Comparison of ENCODE assay signal across 20 cellular contexts in the genomic region with DNA sequence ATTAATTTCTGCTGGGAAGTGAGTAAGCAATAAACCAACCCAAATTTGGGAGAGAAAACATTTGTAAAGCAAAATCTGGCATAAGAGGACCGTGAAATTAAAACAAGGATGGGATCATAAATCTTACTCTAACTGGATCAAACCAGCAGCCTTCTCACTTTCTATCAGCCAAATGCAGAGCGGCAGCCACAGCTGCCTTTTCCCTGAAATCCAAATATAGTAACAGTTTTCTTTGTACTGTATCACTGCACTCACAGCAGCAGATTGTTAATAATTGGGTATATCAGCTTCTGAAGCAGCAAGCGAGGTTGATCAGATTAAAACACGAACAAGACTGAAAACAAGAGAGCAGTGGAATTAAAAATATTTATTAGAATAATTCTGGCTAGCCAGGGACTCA.
DNase-seq lines count a peak whose midpoint lies in the region; ATAC-seq and TF ChIP-seq lines count a peak whose summit lies in the region.
"Had no signal": no experiment of that assay in that cellular context is flagged by ENCODE, and none has a peak within 500 bp of the region (broad histone marks: within the 10 kb centered on the region; RNA-seq: fewer than 3 reads in every experiment).

No MANE protein-coding gene starts in this region.

- TF ChIP-seq CTCF in gastrocnemius medialis (IDR thresholded peaks at IDR 0.05 in 4 of 5, conservative IDR thresholded peaks at IDR 0.05 in 1 of 5): no peak
- TF ChIP-seq CTCF in GM23338 (conservative IDR thresholded peaks at IDR 0.05; ENCODE audit: low read depth in 2 of 2): no peak

- no peak overlapping the region for H2BK15ac ChIP-seq in mesendoderm (replicated peaks; ENCODE audit: low read depth)

- no peak overlapping the region; the same call in 1 of the 2 replicates for H2AFZ ChIP-seq in GM23338

- TF ChIP-seq POLR2A in gastrocnemius medialis (IDR thresholded peaks at IDR 0.05): no peak

- H4K5ac ChIP-seq in mesendoderm (ENCODE audit: low read length): no peak overlapping the region

- DNase-seq in NCI-H1417 (lab: John Stamatoyannopoulos, UW) (peak; percentile 3 to 79 (median 67)), NCI-H82 treated with DMSO at 0.1 percent for 48 hours (lab: John Stamatoyannopoulos, UW; ENCODE audit: unreplicated experiment) (peak; percentile 59), left kidney (ENCODE audit: low read depth, low spot score) (peak; percentile 32), gastrocnemius medialis (no peak), islet precursor cell (no peak), mesendoderm (no peak), C1 segment of cervical spinal cord (lab: John Stamatoyannopoulos, UW) (no peak), GM23338 (ENCODE audit: low spot score) (no peak)
- DNase-seq: activated CD4-positive, alpha-beta memory T cell treated with anti-CD3 and anti-CD28 coated beads, Interleukin-2, amount 10 ng/mL, durations not matched to agents 7 days and 5 days; activated T-cell treated with anti-CD3 and anti-CD28 coated beads, Interleukin-2, amount 50 U/mL, for 48 hours; brain microvascular endothelial cell; cortex of kidney; H9; NCI-H2029 treated with DMSO at 0.1 percent for 48 hours; RPMI8226; stimulated activated CD4-positive, alpha-beta T cell treated with anti-CD3 and anti-CD28 coated beads, Interleukin-2, amount 100 ng/mL, for 24 hours had no signal

- no peak overlapping the region for H3K4me2 ChIP-seq in mesendoderm (ENCODE audit: low read length)
- H3K4me2 ChIP-seq in GM23338: no peak overlapping the region

- peaks cover 7% of the 10 kb centered on the region for H3K36me3 Mint-ChIP-seq in GM23338 (ENCODE audit: low read depth)
- H3K36me3 Mint-ChIP-seq: activated naive CD8-positive, alpha-beta T cell had no signal

- H3K27me3 Mint-ChIP-seq in GM23338 (ENCODE audit: insufficient read depth, low read depth, poor library complexity): no peaks in the 10 kb centered on the region
- H3K27me3 Mint-ChIP-seq: activated CD4-positive, alpha-beta memory T cell treated with anti-CD3 and anti-CD28 coated beads, Interleukin-2, amount 10 ng/mL, durations not matched to agents 7 days and 5 days; activated naive CD8-positive, alpha-beta T cell had no signal

- H2BK5ac ChIP-seq in mesendoderm (ENCODE audit: low read length): no peak overlapping the region

- no peak overlapping the region for H3K27ac Mint-ChIP-seq in GM23338
- H3K27ac Mint-ChIP-seq: activated CD4-positive, alpha-beta memory T cell treated with anti-CD3 and anti-CD28 coated beads, Interleukin-2, amount 10 ng/mL, durations not matched to agents 7 days and 5 days; activated naive CD8-positive, alpha-beta T cell; H9; WTC11 had no signal

- no peak overlapping the region for H3K18ac ChIP-seq in mesendoderm (ENCODE audit: low read length)

- H3K79me2 ChIP-seq in mesendoderm (ENCODE audit: control insufficient read depth, insufficient read depth, low read length) (no peaks in the 10 kb centered on the region), GM23338 (replicated peaks; ENCODE audit: insufficient read depth) (no peaks in the 10 kb centered on the region)

- H3K9me3 Mint-ChIP-seq in GM23338: peaks cover 8% of the 10 kb centered on the region; the same call in 2 of the 3 replicates

- no CpG with 5 or more reads among the region's 4 CpGs for WGBS in mesendoderm (ENCODE audit: extremely low coverage, insufficient coverage, low lambda C conversion rate)

- intact Hi-C loops in gastrocnemius medialis (cut with DNase I; ENCODE audit: low total_unique reads): no loop called here

- no peaks in the 10 kb centered on the region for H3K79me1 ChIP-seq in mesendoderm (ENCODE audit: low read length)

- H3K56ac ChIP-seq in mesendoderm (ENCODE audit: low read length): no peak overlapping the region

- no peak overlapping the region for H3K9ac ChIP-seq in mesendoderm (ENCODE audit: low read length)

- in situ Hi-C loops in gastrocnemius medialis (cut with MboI; ENCODE audit: low sequenced_read_pairs in 4 of 4): no loop called here

- no peaks in the 10 kb centered on the region for H3F3A ChIP-seq in GM23338 (replicated peaks; ENCODE audit: low read depth)

- H3K4ac ChIP-seq in mesendoderm (ENCODE audit: low read depth, low read length): no peak overlapping the region

- H3K9me3 ChIP-seq in gastrocnemius medialis: no peaks in the 10 kb centered on the region

- H2AK5ac ChIP-seq in mesendoderm (ENCODE audit: low read length): no peak overlapping the region

- peaks cover 5 to 7% of the 10 kb centered on the region in 2 donors for H3K4me1 ChIP-seq in gastrocnemius medialis
- H3K4me1 ChIP-seq in mesendoderm (ENCODE audit: control insufficient read depth, low read depth, low read length): no peaks in the 10 kb centered on the region
- no peaks in the 10 kb centered on the region for H3K4me1 ChIP-seq in GM23338 (ENCODE audit: insufficient read depth)

- H3K4me3 Mint-ChIP-seq in GM23338: no peak overlapping the region
- H3K4me3 Mint-ChIP-seq: activated CD4-positive, alpha-beta memory T cell treated with anti-CD3 and anti-CD28 coated beads, Interleukin-2, amount 10 ng/mL, durations not matched to agents 7 days and 5 days; activated naive CD8-positive, alpha-beta T cell; H9; WTC11 had no signal

- no peak overlapping the region for H4K8ac ChIP-seq in mesendoderm (ENCODE audit: low read depth, low read length)

- ATAC-seq in gastrocnemius medialis (peak in 1 of 2 donors; percentile 64), GM23338 (no peak)
- ATAC-seq: HepG2, sciatic nerve, WTC11 had no signal

- no peak overlapping the region for H2BK120ac ChIP-seq in mesendoderm (ENCODE audit: low read depth, low read length)

- H3K4me1 Mint-ChIP-seq in GM23338: no peaks in the 10 kb centered on the region; the same call in 2 of the 3 replicates
- H3K4me1 Mint-ChIP-seq: activated CD4-positive, alpha-beta memory T cell treated with anti-CD3 and anti-CD28 coated beads, Interleukin-2, amount 10 ng/mL, durations not matched to agents 7 days and 5 days; H9; WTC11 had no signal

- H3K4me3 ChIP-seq in gastrocnemius medialis: peak overlapping the region; percentile 31 to 42 (median 36)
- H3K4me3 ChIP-seq in mesendoderm (ENCODE audit: low read length): no peak overlapping the region
- no peak overlapping the region for H3K4me3 ChIP-seq in GM23338

- no peaks in the 10 kb centered on the region for H3K27me3 ChIP-seq in gastrocnemius medialis
- no peaks in the 10 kb centered on the region for H3K27me3 ChIP-seq in mesendoderm (ENCODE audit: insufficient read depth, low read length, poor library complexity)
- no peaks in the 10 kb centered on the region for H3K27me3 ChIP-seq in GM23338 (ENCODE audit: insufficient read depth)
- H3K27me3 ChIP-seq: brain microvascular endothelial cell had no signal

- H3K27ac ChIP-seq in gastrocnemius medialis (peak overlapping the region; percentile 10 to 74 (median 52)), mesendoderm (ENCODE audit: low read depth, low read length) (no peak overlapping the region), GM23338 (ENCODE audit: low read depth) (no peak overlapping the region)
- H3K27ac ChIP-seq: brain microvascular endothelial cell had no signal

- H4K20me1 ChIP-seq in GM23338 (replicated peaks; ENCODE audit: insufficient read depth): no peaks in the 10 kb centered on the region

- no peak overlapping the region for H3K23ac ChIP-seq in mesendoderm (ENCODE audit: low read length)

- H3K9me2 ChIP-seq in GM23338 (ENCODE audit: insufficient read depth): no peaks in the 10 kb centered on the region

- H3K36me3 ChIP-seq in gastrocnemius medialis (no peaks in the 10 kb centered on the region), mesendoderm (ENCODE audit: control insufficient read depth, insufficient read depth, low read length) (no peaks in the 10 kb centered on the region), GM23338 (ENCODE audit: insufficient read depth) (no peaks in the 10 kb centered on the region)
- H3K36me3 ChIP-seq: brain microvascular endothelial cell had no signal

TF ChIP-seq in GM23338, 12 proteins besides CTCF, POLR2A, EP300 and RAD21 (continues in another document):
- TF ChIP-seq EZH2phosphoT487 (IDR thresholded peaks at IDR 0.05; ENCODE audit: unreplicated experiment) (no peak), EZH2 (IDR thresholded peaks at IDR 0.05; ENCODE audit: low read depth, unreplicated experiment) (no peak), JUNB (IDR thresholded peaks at IDR 0.05; ENCODE audit: unreplicated experiment) (no peak), STAT1 (IDR thresholded peaks at IDR 0.05; ENCODE audit: unreplicated experiment) (no peak), CREB1 (CRISPR knock-in tag; IDR thresholded peaks at IDR 0.05; ENCODE audit: low read depth) (no peak)
- TF ChIP-seq, protein P1, sequence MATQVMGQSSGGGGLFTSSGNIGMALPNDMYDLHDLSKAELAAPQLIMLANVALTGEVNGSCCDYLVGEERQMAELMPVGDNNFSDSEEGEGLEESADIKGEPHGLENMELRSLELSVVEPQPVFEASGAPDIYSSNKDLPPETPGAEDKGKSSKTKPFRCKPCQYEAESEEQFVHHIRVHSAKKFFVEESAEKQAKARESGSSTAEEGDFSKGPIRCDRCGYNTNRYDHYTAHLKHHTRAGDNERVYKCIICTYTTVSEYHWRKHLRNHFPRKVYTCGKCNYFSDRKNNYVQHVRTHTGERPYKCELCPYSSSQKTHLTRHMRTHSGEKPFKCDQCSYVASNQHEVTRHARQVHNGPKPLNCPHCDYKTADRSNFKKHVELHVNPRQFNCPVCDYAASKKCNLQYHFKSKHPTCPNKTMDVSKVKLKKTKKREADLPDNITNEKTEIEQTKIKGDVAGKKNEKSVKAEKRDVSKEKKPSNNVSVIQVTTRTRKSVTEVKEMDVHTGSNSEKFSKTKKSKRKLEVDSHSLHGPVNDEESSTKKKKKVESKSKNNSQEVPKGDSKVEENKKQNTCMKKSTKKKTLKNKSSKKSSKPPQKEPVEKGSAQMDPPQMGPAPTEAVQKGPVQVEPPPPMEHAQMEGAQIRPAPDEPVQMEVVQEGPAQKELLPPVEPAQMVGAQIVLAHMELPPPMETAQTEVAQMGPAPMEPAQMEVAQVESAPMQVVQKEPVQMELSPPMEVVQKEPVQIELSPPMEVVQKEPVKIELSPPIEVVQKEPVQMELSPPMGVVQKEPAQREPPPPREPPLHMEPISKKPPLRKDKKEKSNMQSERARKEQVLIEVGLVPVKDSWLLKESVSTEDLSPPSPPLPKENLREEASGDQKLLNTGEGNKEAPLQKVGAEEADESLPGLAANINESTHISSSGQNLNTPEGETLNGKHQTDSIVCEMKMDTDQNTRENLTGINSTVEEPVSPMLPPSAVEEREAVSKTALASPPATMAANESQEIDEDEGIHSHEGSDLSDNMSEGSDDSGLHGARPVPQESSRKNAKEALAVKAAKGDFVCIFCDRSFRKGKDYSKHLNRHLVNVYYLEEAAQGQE (IDR thresholded peaks at IDR 0.05; ENCODE audit: unreplicated experiment): no peak

Comparison
In these comparisons a context has a peak if more than half of its experiments do, and no peak if none do; other contexts are left out.
1. DNase-seq: peak in NCI-H1417 (3 of 3), NCI-H82 treated with DMSO at 0.1 percent for 48 hours (single experiment) and left kidney (single experiment); none in gastrocnemius medialis (0 of 2), islet precursor cell (single experiment), mesendoderm (single experiment), C1 segment of cervical spinal cord (0 of 14) and GM23338 (single experiment).
2. H3K27ac ChIP-seq: peak in gastrocnemius medialis (4 of 4); none in mesendoderm (single experiment) and GM23338 (single experiment).
3. H3K4me3 ChIP-seq: peak in gastrocnemius medialis (4 of 4); none in mesendoderm (single experiment) and GM23338 (single experiment).